22 cellular contexts compared by ENCODE assay signal in genomic region chr3:135057996-135058395, GRCh38.
"Had no signal": no experiment of that assay in that cellular context is flagged by ENCODE, and none has a peak within 500 bp of the region (broad histone marks: within the 10 kb centered on the region; RNA-seq: fewer than 3 reads in every experiment).

No MANE protein-coding gene starts in this region.

- H3K36me3 Mint-ChIP-seq: immature natural killer cell; natural killer cell treated with Interleukin-12 subunit alpha and Interleukin-12 subunit beta and Interleukin-15 and Interleukin-18, amount 100 ng/mL, for 72 hours had no signal

- H3K27ac Mint-ChIP-seq: immature natural killer cell; natural killer cell treated with Interleukin-12 subunit alpha and Interleukin-12 subunit beta and Interleukin-15 and Interleukin-18, amount 100 ng/mL, for 72 hours; progenitor cell of endocrine pancreas; stimulated activated naive CD8-positive, alpha-beta T cell treated with anti-CD3 and anti-CD28 coated beads, Interleukin-15, Interleukin-2, amounts not matched to agents 100 ng/mL and 50 ng/mL, for 24 hours had no signal

- H3K9me3 ChIP-seq: right lobe of liver, suprapubic skin, transverse colon, upper lobe of right lung had no signal

- H3K4me2 ChIP-seq: smooth muscle cell had no signal

- H3K4me3 ChIP-seq: lower lobe of right lung, right lobe of liver, smooth muscle cell, suprapubic skin, transverse colon, upper lobe of right lung, uterus had no signal

- H3K36me3 ChIP-seq: lower lobe of right lung, right lobe of liver, suprapubic skin, transverse colon, upper lobe of right lung, uterus had no signal

- H3K79me2 ChIP-seq: parathyroid adenoma had no signal

- H3K9ac ChIP-seq: parathyroid adenoma had no signal

- H2AFZ ChIP-seq: parathyroid adenoma had no signal

- ATAC-seq: left ventricle myocardium superior, right lobe of liver had no signal

- H3K4me3 Mint-ChIP-seq: immature natural killer cell; natural killer cell treated with Interleukin-12 subunit alpha and Interleukin-12 subunit beta and Interleukin-15 and Interleukin-18, amount 100 ng/mL, for 72 hours; neural crest cell; stimulated activated naive CD8-positive, alpha-beta T cell treated with anti-CD3 and anti-CD28 coated beads, Interleukin-15, Interleukin-2, amounts not matched to agents 100 ng/mL and 50 ng/mL, for 24 hours had no signal

- H3K27me3 Mint-ChIP-seq: natural killer cell treated with Interleukin-12 subunit alpha and Interleukin-12 subunit beta and Interleukin-15 and Interleukin-18, amount 100 ng/mL, for 72 hours; stimulated activated naive CD8-positive, alpha-beta T cell treated with anti-CD3 and anti-CD28 coated beads, Interleukin-15, Interleukin-2, amounts not matched to agents 100 ng/mL and 50 ng/mL, for 24 hours had no signal

- H3K27ac ChIP-seq: lower lobe of right lung, parathyroid adenoma, right lobe of liver, suprapubic skin, transverse colon, upper lobe of right lung, uterus had no signal

- H3K4me1 ChIP-seq: lower lobe of right lung, right lobe of liver, suprapubic skin, transverse colon, upper lobe of right lung, uterus had no signal

- H3K27me3 ChIP-seq: right lobe of liver, suprapubic skin, transverse colon, upper lobe of right lung, uterus had no signal

- DNase-seq: cortex of kidney; hypothalamus; immature natural killer cell; islet precursor cell; kidney glomerular epithelial cell; left ventricle myocardium superior; lower lobe of right lung; right lobe of liver; stimulated activated CD4-positive, alpha-beta T cell treated with anti-CD3 and anti-CD28 coated beads, Interleukin-12 subunit alpha, Interleukin-12 subunit beta, amount 100 ng/mL, for 4 hours; stimulated activated CD4-positive, alpha-beta T cell treated with anti-CD3 and anti-CD28 coated beads, Interleukin-1b, Interleukin-23, amount 100 ng/mL, for 48 hours; stimulated activated CD4-positive, alpha-beta T cell treated with anti-CD3 and anti-CD28 coated beads, Interleukin-4, amount 100 ng/mL, for 1 hour; stimulated activated CD8-positive, alpha-beta memory T cell treated with anti-CD3 and anti-CD28 coated beads, Interleukin-4, amount 100 ng/mL, for 48 hours; transverse colon; upper lobe of right lung; uterus had no signal

- H3K4me1 Mint-ChIP-seq: immature natural killer cell, neural crest cell had no signal
